ENCODE assay signal across 21 cellular contexts in the genomic region with DNA sequence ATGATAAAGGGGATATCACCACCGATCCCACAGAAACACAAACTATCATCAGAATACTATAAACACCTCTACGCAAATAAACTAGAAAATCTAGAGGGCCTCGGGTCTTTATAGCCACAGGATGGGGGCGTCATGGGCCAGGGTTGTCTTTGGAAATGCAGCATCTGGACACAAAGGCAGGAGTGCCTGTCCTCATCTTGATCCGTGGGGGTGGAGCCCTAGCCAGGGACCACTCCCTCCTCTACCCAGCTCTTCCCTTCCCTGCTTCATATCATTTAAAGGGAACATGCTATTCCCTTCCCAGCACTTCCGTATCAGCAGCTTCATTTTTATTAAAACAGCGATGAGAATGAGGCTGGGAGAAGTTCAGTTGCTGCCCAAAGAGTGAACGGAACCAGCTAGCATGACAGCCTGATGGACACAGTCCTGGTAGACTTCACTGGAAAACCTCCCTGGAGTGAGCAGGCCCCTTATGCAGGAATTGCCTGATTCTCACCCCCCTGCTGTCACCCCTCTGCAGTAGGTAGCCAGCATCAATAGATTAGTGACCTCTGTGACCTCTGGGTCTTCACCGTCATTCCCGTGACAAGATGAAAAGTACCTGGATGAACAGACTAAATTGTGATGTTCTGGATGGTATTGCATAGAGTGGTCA.
A peak's percentile ranks its signal among the peaks of the same experiment; 100 is the strongest.
DNase-seq lines count a peak whose midpoint lies in the region; ATAC-seq lines count a peak whose summit lies in the region.
"Had no signal": no experiment of that assay in that cellular context is flagged by ENCODE, and none has a peak within 500 bp of the region (broad histone marks: within the 10 kb centered on the region; RNA-seq: fewer than 3 reads in every experiment).

No MANE protein-coding gene starts in this region.

- DNase-seq in NCI-H82 (lab: John Stamatoyannopoulos, UW) (peak; percentile 6), NCI-H82 treated with DMSO at 0.1 percent for 48 hours (lab: John Stamatoyannopoulos, UW; ENCODE audit: unreplicated experiment) (no peak), ecto neural progenitor cell (ENCODE audit: low spot score) (peak; percentile 54), iPS-NIHi11 (ENCODE audit: low spot score) (peak; percentile 58), islet precursor cell (no peak)
- DNase-seq in stimulated activated effector memory CD8-positive, alpha-beta T cell treated with anti-CD3 and anti-CD28 coated beads, Interleukin-12 subunit alpha, Interleukin-12 subunit beta, amount 100 ng/mL, for 72 hours (ENCODE audit: low spot score in 2 of 2): no peak
- DNase-seq: BE2C; CD4-positive, alpha-beta T cell; DMS153; GF-D8; NCI-H1092 treated with DMSO at 0.1 percent for 48 hours; NCI-H187 treated with DMSO at 0.1 percent for 48 hours; NCI-H345; NCI-H524 treated with DMSO at 0.1 percent for 48 hours; OCI-M1; Right ventricle myocardium superior; SW 1271 had no signal

- peak overlapping the region; percentile 46 for H3K27ac Mint-ChIP-seq in stimulated activated effector memory CD8-positive, alpha-beta T cell treated with anti-CD3 and anti-CD28 coated beads, Interleukin-12 subunit alpha, Interleukin-12 subunit beta, amount 100 ng/mL, for 72 hours
- H3K27ac Mint-ChIP-seq: CD4-positive, alpha-beta T cell had no signal

- H3K36me3 Mint-ChIP-seq in stimulated activated effector memory CD8-positive, alpha-beta T cell treated with anti-CD3 and anti-CD28 coated beads, Interleukin-12 subunit alpha, Interleukin-12 subunit beta, amount 100 ng/mL, for 72 hours: peaks cover 57% of the 10 kb centered on the region

- ATAC-seq in stimulated activated effector memory CD8-positive, alpha-beta T cell treated with anti-CD3 and anti-CD28 coated beads, Interleukin-12 subunit alpha, Interleukin-12 subunit beta, amount 100 ng/mL, for 72 hours: no peak
- ATAC-seq in HG03460 (IDR thresholded peaks at IDR 0.05; ENCODE audit: unreplicated experiment): no peak
- ATAC-seq in GM18867 (IDR thresholded peaks at IDR 0.05; ENCODE audit: unreplicated experiment): no peak
- ATAC-seq: GM12878, K562 had no signal

- peaks cover 6% of the 10 kb centered on the region for H3K4me1 Mint-ChIP-seq in stimulated activated effector memory CD8-positive, alpha-beta T cell treated with anti-CD3 and anti-CD28 coated beads, Interleukin-12 subunit alpha, Interleukin-12 subunit beta, amount 100 ng/mL, for 72 hours

- no peak overlapping the region for H3K4me3 Mint-ChIP-seq in stimulated activated effector memory CD8-positive, alpha-beta T cell treated with anti-CD3 and anti-CD28 coated beads, Interleukin-12 subunit alpha, Interleukin-12 subunit beta, amount 100 ng/mL, for 72 hours
- H3K4me3 Mint-ChIP-seq: CD4-positive, alpha-beta T cell had no signal

- no peaks in the 10 kb centered on the region for H3K9me3 Mint-ChIP-seq in stimulated activated effector memory CD8-positive, alpha-beta T cell treated with anti-CD3 and anti-CD28 coated beads, Interleukin-12 subunit alpha, Interleukin-12 subunit beta, amount 100 ng/mL, for 72 hours
- H3K9me3 Mint-ChIP-seq: CD4-positive, alpha-beta T cell had no signal

Comparison
In these comparisons a context has a peak if more than half of its experiments do, and no peak if none do; other contexts are left out.
1. DNase-seq: peak in NCI-H82 (single experiment), ecto neural progenitor cell (single experiment) and iPS-NIHi11 (single experiment); none in NCI-H82 treated with DMSO at 0.1 percent for 48 hours (single experiment), stimulated activated effector memory CD8-positive, alpha-beta T cell treated with anti-CD3 and anti-CD28 coated beads, Interleukin-12 subunit alpha, Interleukin-12 subunit beta, amount 100 ng/mL, for 72 hours (0 of 2) and islet precursor cell (single experiment).